Comparison of ENCODE assay signal across 8 cellular contexts in the genomic region with DNA sequence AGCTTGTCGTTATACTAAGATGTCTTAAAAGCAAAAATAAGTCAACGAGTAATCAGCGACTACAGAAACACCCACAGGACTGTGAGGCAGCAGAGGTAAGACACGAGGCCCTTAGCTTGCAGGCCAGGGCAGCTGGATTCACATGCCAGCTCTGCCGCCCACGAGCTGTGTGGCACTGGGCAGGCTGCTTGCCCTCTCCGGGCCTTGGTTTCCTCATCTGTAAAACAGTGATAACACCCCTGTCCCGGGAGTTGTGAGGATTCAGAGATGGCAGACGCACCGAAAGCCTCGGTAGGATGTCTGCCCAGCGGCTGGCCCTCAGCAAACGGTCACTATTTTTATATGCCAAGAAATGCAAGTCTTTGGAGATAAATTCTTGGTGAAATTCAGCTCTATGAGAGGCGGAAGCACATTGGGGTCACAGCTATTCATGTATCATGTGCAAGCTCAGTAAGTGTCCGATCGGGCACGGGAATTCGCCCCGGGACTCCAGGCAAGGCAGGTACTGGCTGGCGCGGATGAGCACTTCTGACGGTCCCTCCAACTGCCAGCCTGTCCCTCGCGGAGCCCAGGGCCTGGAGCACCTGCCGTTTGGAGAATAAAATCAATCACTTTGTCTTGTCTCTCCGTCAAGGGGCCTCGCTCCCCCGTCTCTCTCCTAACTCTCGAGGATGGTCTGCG. TPM values are rescaled to one million over a fixed set of nuclear protein-coding genes. Genes with fewer than 3 reads are reported as not detected.
DNase-seq lines count a peak whose midpoint lies in the region; ATAC-seq, FAIRE-seq and TF ChIP-seq lines count a peak whose summit lies in the region.

No MANE protein-coding gene starts in this region.

- peak overlapping the region; percentile 46 for H3K4me3 ChIP-seq in bronchial epithelial cell (ENCODE audit: low read depth, low read length)
- H3K4me3 ChIP-seq in mesodermal cell (ENCODE audit: extremely low read depth, insufficient read depth, low read length, poor library complexity, severe bottlenecking) = peak overlapping the region; percentile 50

- no peak for TF ChIP-seq CTCF in bronchial epithelial cell (IDR thresholded peaks at IDR 0.05; ENCODE audit: insufficient read depth, low read length, severe bottlenecking)

- peaks cover 1% of the 10 kb centered on the region for H3K36me3 ChIP-seq in bronchial epithelial cell (ENCODE audit: control insufficient read depth, insufficient read depth, low read length)
- H3K36me3 ChIP-seq in mesodermal cell (ENCODE audit: control insufficient read depth, insufficient read depth, low read length) = no peaks in the 10 kb centered on the region

- H3K27me3 ChIP-seq in bronchial epithelial cell (ENCODE audit: control insufficient read depth, insufficient read depth, low read length) = no peaks in the 10 kb centered on the region

- 49 to 50% methylated on average over 30 of the region's 30 CpGs for WGBS in mesodermal cell (ENCODE audit: insufficient coverage in 2 of 2), 2 experiments

- no peak for FAIRE-seq in bronchial epithelial cell (lab: Jason Lieb, UNC)

- peak; percentile 32 for DNase-seq in AG08396 (ENCODE audit: low spot score)
- DNase-seq in HT-29 (ENCODE audit: low spot score) = peak; percentile 19
- DNase-seq in bronchial epithelial cell (ENCODE audit: low read depth) = no peak
- DNase-seq in ecto neural progenitor cell (ENCODE audit: low spot score) = no peak
- no peak for DNase-seq in hypothalamus (lab: John Stamatoyannopoulos, UW)

- peaks cover 17% of the 10 kb centered on the region for H3K4me1 ChIP-seq in mesodermal cell (ENCODE audit: control insufficient read depth, insufficient read depth, low read length, poor library complexity, severe bottlenecking)

- H3K27ac ChIP-seq in mesodermal cell (ENCODE audit: low read depth, low read length, severe bottlenecking) = no peak overlapping the region

- ATAC-seq in GM19397 (IDR thresholded peaks at IDR 0.05; ENCODE audit: unreplicated experiment) (no peak), HG03378 (IDR thresholded peaks at IDR 0.05; ENCODE audit: unreplicated experiment) (no peak)

- no peaks in the 10 kb centered on the region for H3K9me3 ChIP-seq in mesodermal cell (ENCODE audit: control insufficient read depth, low read length)

RNA-seq across cellular contexts. Expression of a gene that starts 1.1 kb away (rescaled TPM):
- 10.6 and 17.9 TPM in 2 replicates for total RNA-seq in HT-29 (2014; rRNA removed; shearing (Covaris generic))
- total RNA-seq in bronchial epithelial cell = 6.6 and 16.6 TPM in 2 replicates
- 9.5 TPM for polyA plus RNA-seq in mesodermal cell (2013, experiment 1 of 2)
- polyA plus RNA-seq in mesodermal cell (2013, experiment 2 of 2) = 10.1 TPM

RNA-seq across cellular contexts. Expression of a gene that starts 57.5 kb away (rescaled TPM):
- 7.5 and 11.8 TPM in 2 replicates for total RNA-seq in HT-29 (2014; rRNA removed; shearing (Covaris generic))
- 6.6 and 12.5 TPM in 2 replicates for total RNA-seq in bronchial epithelial cell
- 8.5 TPM for polyA plus RNA-seq in mesodermal cell (2013, experiment 1 of 2)
- polyA plus RNA-seq in mesodermal cell (2013, experiment 2 of 2) = 8.7 TPM

Comparison
In these comparisons a context has a peak if more than half of its experiments do, and no peak if none do; other contexts are left out.
1. DNase-seq: peak in AG08396 (single experiment) and HT-29 (single experiment); none in bronchial epithelial cell (single experiment), ecto neural progenitor cell (single experiment) and hypothalamus (0 of 51).